In genomic region chr3:122560680-122561079, GRCh38 we compare ENCODE assay signal across 8 cellular contexts. TPM values are rescaled to one million over a fixed set of nuclear protein-coding genes. Genes with fewer than 3 reads are reported as not detected.
DNase-seq lines count a peak whose midpoint lies in the region; ATAC-seq and TF ChIP-seq lines count a peak whose summit lies in the region.

No MANE protein-coding gene starts in this region.

- TF ChIP-seq CTCF in heart right ventricle (IDR thresholded peaks at IDR 0.05) (peak in 8 of 9 donors; percentile 13 to 71 (median 60)), RWPE2 (IDR thresholded peaks at IDR 0.05; ENCODE audit: poor library complexity, severe bottlenecking) (peak; percentile 73)

- H3K9me3 Mint-ChIP-seq in activated naive CD4-positive, alpha-beta T cell treated with anti-CD3 and anti-CD28 coated beads, Interleukin-2, amount 50 U/mL, for 72 hours: no peaks in the 10 kb centered on the region
- no peaks in the 10 kb centered on the region for H3K9me3 Mint-ChIP-seq in immature natural killer cell

- no peaks in the 10 kb centered on the region for H4K20me1 ChIP-seq in Karpas-422 (ENCODE audit: insufficient read depth, low read depth, low read length)

- H3K27ac ChIP-seq in heart right ventricle: no peak overlapping the region
- no peak overlapping the region; the same call in 1 of the 2 replicates for H3K27ac ChIP-seq in Karpas-422 (ENCODE audit: low read length)
- no peak overlapping the region for H3K27ac ChIP-seq in RWPE2 (ENCODE audit: poor library complexity, severe bottlenecking)

- DNase-seq in heart right ventricle (peak in 1 of 2 donors; percentile 42), Right ventricle myocardium superior (no peak), Karpas-422 (peak; percentile 91), RWPE2 (ENCODE audit: low spot score) (no peak), immature natural killer cell (peak; percentile 53 to 59 (median 57))
- peak in 1 of 2 donors; percentile 63 for DNase-seq in activated naive CD4-positive, alpha-beta T cell treated with anti-CD3 and anti-CD28 coated beads, Interleukin-2, amount 50 U/mL, for 72 hours (ENCODE audit: low spot score in 2 of 2)
- peak; percentile 27 for DNase-seq in stimulated activated CD4-positive, alpha-beta T cell treated with anti-CD3 and anti-CD28 coated beads, Interleukin-1b, Interleukin-23, amount 100 ng/mL, for 48 hours

- H3K4me1 Mint-ChIP-seq in immature natural killer cell: peaks cover 43 to 62% of the 10 kb centered on the region in 2 donors

- H3K79me2 ChIP-seq in Karpas-422 (ENCODE audit: low read length): peaks cover 23% of the 10 kb centered on the region

- peak overlapping the region; percentile 82 to 87 for H3K27ac Mint-ChIP-seq in activated naive CD4-positive, alpha-beta T cell treated with anti-CD3 and anti-CD28 coated beads, Interleukin-2, amount 50 U/mL, for 72 hours
- H3K27ac Mint-ChIP-seq in immature natural killer cell: peak overlapping the region in 5 of 6 donors; percentile 1 to 70 (median 41)

- H3K27me3 ChIP-seq in heart right ventricle: no peaks in the 10 kb centered on the region
- H3K27me3 ChIP-seq in Karpas-422 (ENCODE audit: low read length): no peaks in the 10 kb centered on the region
- no peaks in the 10 kb centered on the region for H3K27me3 ChIP-seq in RWPE2 (ENCODE audit: insufficient read depth, poor library complexity, severe bottlenecking)

- 92 to 100% methylated on average over 1 of the region's 1 CpG for WGBS in heart right ventricle, 2 donors

- ATAC-seq in heart right ventricle: no peak
- no peak for ATAC-seq in Right ventricle myocardium superior (ENCODE audit: poor library complexity)
- ATAC-seq in RWPE2 (ENCODE audit: low read depth): no peak
- ATAC-seq in activated naive CD4-positive, alpha-beta T cell treated with anti-CD3 and anti-CD28 coated beads, Interleukin-2, amount 50 U/mL, for 72 hours: peak; percentile 13 to 25
- ATAC-seq in GM19351 (IDR thresholded peaks at IDR 0.05; ENCODE audit: unreplicated experiment): no peak

- intact Hi-C loops in heart right ventricle (cut with DNase I) (loop anchor here in 5 of 10 donors (1.0 to 10.0 kb wide), 4 partner anchors 114 to 120 kb away; partner anchors contain the start of gene PARP14 (in 2 of the 5)), Right ventricle myocardium superior (cut with DNase I) (loop anchor here (5.0 kb wide), 1 partner anchor 117 kb away; no protein-coding TSS in a partner anchor)

- H2AFZ ChIP-seq in Karpas-422 (ENCODE audit: low read length): no peak overlapping the region

- H3K4me1 ChIP-seq in heart right ventricle: peaks cover 0 to 52% (median 35%) of the 10 kb centered on the region in 9 donors
- peaks cover 38% of the 10 kb centered on the region for H3K4me1 ChIP-seq in Karpas-422 (ENCODE audit: low read length)
- no peaks in the 10 kb centered on the region for H3K4me1 ChIP-seq in RWPE2 (ENCODE audit: insufficient read depth, poor library complexity, severe bottlenecking)

- H3K9me3 ChIP-seq in heart right ventricle: no peaks in the 10 kb centered on the region
- H3K9me3 ChIP-seq in Karpas-422 (ENCODE audit: low read length): no peaks in the 10 kb centered on the region
- H3K9me3 ChIP-seq in RWPE2 (ENCODE audit: severe bottlenecking): no peaks in the 10 kb centered on the region

- H3K4me3 Mint-ChIP-seq in immature natural killer cell: peak overlapping the region in 1 of 5 donors; percentile 40

- peaks cover 0 to 46% (median 16%) of the 10 kb centered on the region in 9 donors for H3K36me3 ChIP-seq in heart right ventricle
- H3K36me3 ChIP-seq in Karpas-422 (ENCODE audit: insufficient read depth, low read length): peaks cover 7% of the 10 kb centered on the region; the same call in 1 of the 2 replicates
- peaks cover 31% of the 10 kb centered on the region for H3K36me3 ChIP-seq in RWPE2 (ENCODE audit: low read depth)

- no peak overlapping the region for H3K9ac ChIP-seq in Karpas-422 (ENCODE audit: low read length)

- H3K4me2 ChIP-seq in Karpas-422 (ENCODE audit: low read depth, low read length, poor library complexity, severe bottlenecking): no peak overlapping the region

- peaks cover 27 to 56% of the 10 kb centered on the region in 2 donors for H3K36me3 Mint-ChIP-seq in activated naive CD4-positive, alpha-beta T cell treated with anti-CD3 and anti-CD28 coated beads, Interleukin-2, amount 50 U/mL, for 72 hours
- peaks cover 13 to 27% (median 21%) of the 10 kb centered on the region in 3 donors for H3K36me3 Mint-ChIP-seq in immature natural killer cell

- peaks cover 1 to 4% (median 3%) of the 10 kb centered on the region in 3 donors for H3K27me3 Mint-ChIP-seq in immature natural killer cell (ENCODE audit: low read depth in 3 of 3)

- no peak overlapping the region for H3K4me3 ChIP-seq in heart right ventricle
- no peak overlapping the region for H3K4me3 ChIP-seq in Karpas-422 (ENCODE audit: low read length)
- no peak overlapping the region for H3K4me3 ChIP-seq in RWPE2 (ENCODE audit: severe bottlenecking)

- H3K9me2 ChIP-seq in Karpas-422 (replicated peaks; ENCODE audit: insufficient read depth, low read length): no peaks in the 10 kb centered on the region

RNA-seq across cellular contexts. Expression of gene PARP9, which starts 3.4 kb away (rescaled TPM):
- total RNA-seq in heart right ventricle (10 to 100 TPM in 9 of 10 donors, 1 to 10 TPM in 1; 9.1 to 60.4 (median 15.2) TPM), Right ventricle myocardium superior (10.0 TPM)
- polyA plus RNA-seq in heart right ventricle (10 to 100 TPM in 1 of 2 donors, 1 to 10 TPM in 1; 7.1 to 18.1 TPM), immature natural killer cell (10 to 100 TPM; 18.1 to 43.9 (median 28.4) TPM)
- total RNA-seq in Karpas-422 (2014; rRNA removed; shearing (Covaris generic); ENCODE audit: low replicate concordance): 19.8 and 24.4 TPM in 2 replicates
- 10 to 100 TPM; 26.9 to 70.1 TPM for total RNA-seq in activated naive CD4-positive, alpha-beta T cell treated with anti-CD3 and anti-CD28 coated beads, Interleukin-2, amount 50 U/mL, for 72 hours

RNA-seq across cellular contexts. Expression of gene DTX3L, which starts 3.5 kb away (rescaled TPM):
- total RNA-seq in heart right ventricle (10 to 100 TPM in 6 of 10 donors, 1 to 10 TPM in 4; 8.0 to 61.1 (median 14.4) TPM), Right ventricle myocardium superior (10.2 TPM)
- polyA plus RNA-seq in heart right ventricle (1 to 10 TPM; 3.2 to 7.4 TPM), immature natural killer cell (10 to 100 TPM; 15.1 to 38.3 (median 16.3) TPM)
- 38.7 and 55.8 TPM in 2 replicates for total RNA-seq in Karpas-422 (2014; rRNA removed; shearing (Covaris generic); ENCODE audit: low replicate concordance)
- total RNA-seq in activated naive CD4-positive, alpha-beta T cell treated with anti-CD3 and anti-CD28 coated beads, Interleukin-2, amount 50 U/mL, for 72 hours: 10 to 100 TPM; 30.4 to 65.2 TPM

RNA-seq across cellular contexts. Expression of gene PARP15, which starts 16.8 kb away (rescaled TPM):
- total RNA-seq in heart right ventricle: 1 to 10 TPM in 1 of 10 donors, under 1 TPM in 9; 0.21 to 1.7 (median 0.60) TPM
- polyA plus RNA-seq in heart right ventricle: 1 to 10 TPM in 1 of 2 donors, under 1 TPM in 1; 0.23 to 1.5 TPM
- total RNA-seq in Right ventricle myocardium superior: 0.40 TPM
- 27.7 and 54.3 TPM in 2 replicates for total RNA-seq in Karpas-422 (2014; rRNA removed; shearing (Covaris generic); ENCODE audit: low replicate concordance)
- 10 to 100 TPM; 13.8 to 23.5 TPM for total RNA-seq in activated naive CD4-positive, alpha-beta T cell treated with anti-CD3 and anti-CD28 coated beads, Interleukin-2, amount 50 U/mL, for 72 hours
- polyA plus RNA-seq in immature natural killer cell: 10 to 100 TPM in 2 of 3 donors, 1 to 10 TPM in 1; 9.4 to 17.0 (median 14.1) TPM

RNA-seq across cellular contexts. Expression of gene KPNA1, which starts 45.9 kb away (rescaled TPM):
- total RNA-seq in heart right ventricle: 100 to 1,000 TPM in 3 of 10 donors, 10 to 100 TPM in 7; 71.0 to 121 (median 86.9) TPM
- polyA plus RNA-seq in heart right ventricle: 10 to 100 TPM; 14.5 to 14.8 TPM
- 73.0 TPM for total RNA-seq in Right ventricle myocardium superior
- total RNA-seq in Karpas-422 (2014; rRNA removed; shearing (Covaris generic); ENCODE audit: low replicate concordance): 33.3 and 67.1 TPM in 2 replicates
- 10 to 100 TPM; 40.3 to 89.5 TPM for total RNA-seq in activated naive CD4-positive, alpha-beta T cell treated with anti-CD3 and anti-CD28 coated beads, Interleukin-2, amount 50 U/mL, for 72 hours
- polyA plus RNA-seq in immature natural killer cell: 10 to 100 TPM; 42.9 to 71.8 (median 63.6) TPM

Comparison
In these comparisons a context has a peak if more than half of its experiments do, and no peak if none do; other contexts are left out.
1. ATAC-seq: peak in activated naive CD4-positive, alpha-beta T cell treated with anti-CD3 and anti-CD28 coated beads, Interleukin-2, amount 50 U/mL, for 72 hours (2 of 2); none in heart right ventricle (0 of 8), Right ventricle myocardium superior (single experiment), RWPE2 (single experiment) and GM19351 (single experiment).
2. DNase-seq: peak in Karpas-422 (single experiment), immature natural killer cell (3 of 3) and stimulated activated CD4-positive, alpha-beta T cell treated with anti-CD3 and anti-CD28 coated beads, Interleukin-1b, Interleukin-23, amount 100 ng/mL, for 48 hours (single experiment); none in Right ventricle myocardium superior (single experiment) and RWPE2 (single experiment).
3. RNA of gene PARP15, which starts 16.8 kb away (total RNA-seq): 27.7 to 54.3 TPM in Karpas-422 and 13.8 to 23.5 TPM in activated naive CD4-positive, alpha-beta T cell treated with anti-CD3 and anti-CD28 coated beads, Interleukin-2, amount 50 U/mL, for 72 hours; 0.21 to 1.7 TPM in heart right ventricle and 0.40 TPM in Right ventricle myocardium superior (single experiment); every median in the first group is over 4 times any median in the second.